In the genomic region with DNA sequence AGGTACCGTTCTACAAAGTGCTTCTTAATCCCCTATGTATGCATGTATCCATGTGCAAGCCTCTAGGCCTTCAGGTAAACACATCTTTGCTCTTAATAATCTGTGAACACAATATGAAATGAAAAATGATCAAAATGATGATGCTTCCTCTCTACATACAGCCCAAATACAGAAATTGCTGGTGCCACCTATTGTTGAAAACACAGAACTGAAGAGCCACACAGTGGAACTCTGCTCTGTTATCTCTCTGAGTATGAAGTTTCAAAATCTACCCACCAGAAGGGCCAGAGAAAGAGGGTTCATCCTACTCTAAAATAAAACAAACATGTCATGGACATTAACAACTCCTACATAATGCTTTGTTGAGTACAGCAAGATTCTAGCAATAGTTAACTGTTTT, we compare ENCODE assay signal across 8 cellular contexts.
A peak's percentile ranks its signal among the peaks of the same experiment; 100 is the strongest.
DNase-seq lines count a peak whose midpoint lies in the region; ATAC-seq and TF ChIP-seq lines count a peak whose summit lies in the region.

No MANE protein-coding gene starts in this region.

- no peak overlapping the region for H2AFZ ChIP-seq in OCI-LY1 (ENCODE audit: low read length)
- H2AFZ ChIP-seq in smooth muscle cell (ENCODE audit: low read depth): no peak overlapping the region

- H3K4me2 ChIP-seq in OCI-LY1 (ENCODE audit: low read length): no peak overlapping the region
- no peak overlapping the region for H3K4me2 ChIP-seq in smooth muscle cell

- H3K79me2 ChIP-seq in OCI-LY1 (ENCODE audit: insufficient read depth, low read length) (no peaks in the 10 kb centered on the region), smooth muscle cell (ENCODE audit: low read depth) (peaks cover 12% of the 10 kb centered on the region)

- no peaks in the 10 kb centered on the region for H3K4me1 ChIP-seq in OCI-LY1 (ENCODE audit: insufficient read depth, low read length, severe bottlenecking)
- peaks cover 37% of the 10 kb centered on the region for H3K4me1 ChIP-seq in smooth muscle cell (ENCODE audit: low read depth)

- ATAC-seq in GM19035 (IDR thresholded peaks at IDR 0.05; ENCODE audit: unreplicated experiment) (no peak), HG03521 (IDR thresholded peaks at IDR 0.05; ENCODE audit: unreplicated experiment) (no peak)

- H3F3A ChIP-seq in OCI-LY1 (ENCODE audit: insufficient read depth, low read length): no peaks in the 10 kb centered on the region
- peaks cover 7% of the 10 kb centered on the region for H3F3A ChIP-seq in smooth muscle cell (ENCODE audit: low read depth)

- no peaks in the 10 kb centered on the region for H3K27me3 ChIP-seq in OCI-LY1 (ENCODE audit: insufficient read depth, low read length)
- H3K27me3 ChIP-seq in smooth muscle cell (ENCODE audit: low read depth): no peaks in the 10 kb centered on the region

- DNase-seq in NCI-H2196 (lab: John Stamatoyannopoulos, UW; ENCODE audit: unreplicated experiment) (peak; percentile 61), NCI-H2196 treated with DMSO at 0.1 percent for 48 hours (lab: John Stamatoyannopoulos, UW; ENCODE audit: unreplicated experiment) (no peak), fibroblast of peridontal ligament (ENCODE audit: extremely low read depth) (peak; percentile 67), smooth muscle cell (lab: John Stamatoyannopoulos, UW; ENCODE audit: unreplicated experiment) (no peak), GDM1 (lab: John Stamatoyannopoulos, UW) (no peak)

- H3K4me3 ChIP-seq in OCI-LY1 (ENCODE audit: low read depth, low read length, poor library complexity, severe bottlenecking) (no peak overlapping the region), smooth muscle cell (no peak overlapping the region)

- H3K27ac ChIP-seq in OCI-LY1 (ENCODE audit: low read depth, low read length, poor library complexity, severe bottlenecking): no peak overlapping the region
- H3K27ac ChIP-seq in smooth muscle cell (ENCODE audit: low read depth): no peak overlapping the region

- H4K20me1 ChIP-seq in OCI-LY1 (ENCODE audit: insufficient read depth, low read length) (no peaks in the 10 kb centered on the region), smooth muscle cell (ENCODE audit: low read depth) (no peaks in the 10 kb centered on the region)

- H3K36me3 ChIP-seq in OCI-LY1 (ENCODE audit: insufficient read depth, low read length) (no peaks in the 10 kb centered on the region), smooth muscle cell (ENCODE audit: low read depth) (no peaks in the 10 kb centered on the region)

- 96% methylated on average over 1 of the region's 1 CpG for WGBS in smooth muscle cell (ENCODE audit: low lambda C conversion rate)

- H3K9me3 ChIP-seq in OCI-LY1 (ENCODE audit: low read length) (no peaks in the 10 kb centered on the region), smooth muscle cell (replicated peaks; ENCODE audit: low read depth) (no peaks in the 10 kb centered on the region)

- no peaks in the 10 kb centered on the region for H3K9me2 ChIP-seq in OCI-LY1 (ENCODE audit: low read depth, low read length)

- H3K9ac ChIP-seq in OCI-LY1 (ENCODE audit: low read length) (no peak overlapping the region), smooth muscle cell (ENCODE audit: low read depth) (no peak overlapping the region)

- TF ChIP-seq CTCF in OCI-LY1 (IDR thresholded peaks at IDR 0.05; ENCODE audit: low read length) (peak; percentile 54; the same call in 1 of the 2 replicates), smooth muscle cell (IDR thresholded peaks at IDR 0.05; ENCODE audit: borderline replicate concordance, insufficient read depth, poor library complexity, severe bottlenecking) (peak; percentile 39)

Comparison
In these comparisons a context has a peak if more than half of its experiments do, and no peak if none do; other contexts are left out.
1. DNase-seq: peak in NCI-H2196 (single experiment) and fibroblast of peridontal ligament (single experiment); none in NCI-H2196 treated with DMSO at 0.1 percent for 48 hours (single experiment), smooth muscle cell (single experiment) and GDM1 (single experiment).